ENCODE assay signal across 8 cellular contexts in genomic region chr16:50548659-50549560, GRCh38. TPM values are rescaled to one million over a fixed set of nuclear protein-coding genes. Genes with fewer than 3 reads are reported as not detected.
A peak's percentile ranks its signal among the peaks of the same experiment; 100 is the strongest.
DNase-seq lines count a peak whose midpoint lies in the region; ATAC-seq, FAIRE-seq and TF ChIP-seq lines count a peak whose summit lies in the region.

No MANE protein-coding gene starts in this region.

- no peak for TF ChIP-seq EP300 in A549 (IDR thresholded peaks at IDR 0.05)
- TF ChIP-seq EP300 in gastroesophageal sphincter (IDR thresholded peaks at IDR 0.05), result no peak

- H3K9me3 ChIP-seq in A549 (no peaks in the 10 kb centered on the region), gastroesophageal sphincter (no peaks in the 10 kb centered on the region)

- peak overlapping the region; percentile 7 for H3K9ac ChIP-seq in rectal smooth muscle tissue (ENCODE audit: low read length)

- DNase-seq in A549 (ENCODE audit: low read depth in 1 of 2, low spot score in 1 of 2) (peak in 1 of 2 experiments; percentile 34), GM19238 (ENCODE audit: insufficient read length, low spot score) (peak; percentile 38), NCI-H446 treated with DMSO at 0.1 percent for 48 hours (lab: John Stamatoyannopoulos, UW) (no peak), occipital lobe (lab: John Stamatoyannopoulos, UW) (no peak)
- DNase-seq in activated CD4-positive, alpha-beta T cell treated with anti-CD3 and anti-CD28 coated beads for 48 hours, result peak; percentile 54

- 53% methylated on average over 49 of the region's 80 CpGs for WGBS in A549 (ENCODE audit: missing lambda C conversion rate)
- 0 to 4% methylated on average over 10 to 15 of the region's 80 CpGs for WGBS in gastroesophageal sphincter (ENCODE audit: low coverage in 1 of 2), 2 donors

- CTCF ChIA-PET in A549 (lab: Yijun Ruan, JAX), result interaction anchor here (1.0 to 1.7 kb wide), 4 partner anchors 12 to 258 kb away, joined by 3 to 4 read pairs (median 4); no protein-coding TSS in a partner anchor

- H3K4me1 ChIP-seq in A549, result peaks cover 4% of the 10 kb centered on the region; the same call in 1 of the 3 replicates
- peaks cover 0 to 65% (median 3%) of the 10 kb centered on the region in 3 donors for H3K4me1 ChIP-seq in gastroesophageal sphincter
- H3K4me1 ChIP-seq in rectal smooth muscle tissue (ENCODE audit: control insufficient read depth, insufficient read depth, low read length), result no peaks in the 10 kb centered on the region

- no peak for FAIRE-seq in A549 (lab: Jason Lieb, UNC)

- POLR2A ChIA-PET in A549 (lab: Yijun Ruan, JAX), result no interaction called here

- no peaks in the 10 kb centered on the region for H3K27me3 ChIP-seq in gastroesophageal sphincter
- H3K27me3 ChIP-seq in rectal smooth muscle tissue (ENCODE audit: control insufficient read depth, insufficient read depth, low read length), result no peaks in the 10 kb centered on the region

- TF ChIP-seq POLR2A in A549 (IDR thresholded peaks at IDR 0.05; ENCODE audit: low read length), result no peak
- TF ChIP-seq POLR2A in gastroesophageal sphincter (IDR thresholded peaks at IDR 0.05), result no peak

- ATAC-seq in A549 (peak; percentile 67 to 72), HG03280 (IDR thresholded peaks at IDR 0.05; ENCODE audit: unreplicated experiment) (peak; percentile 45), gastroesophageal sphincter (peak; percentile 40)

- no peak for TF ChIP-seq RAD21 in A549 (conservative IDR thresholded peaks at IDR 0.05 in 1 of 2, IDR thresholded peaks at IDR 0.05 in 1 of 2)

- peak overlapping the region; percentile 36 to 82; a peak in 4 of 6 replicates for H3K27ac ChIP-seq in A549
- H3K27ac ChIP-seq in gastroesophageal sphincter, result peak overlapping the region; percentile 65 to 92 (median 88)
- peak overlapping the region; percentile 60 for H3K27ac ChIP-seq in rectal smooth muscle tissue (ENCODE audit: low read depth, low read length)

- H3K4me2 ChIP-seq in A549, result peak overlapping the region; percentile 98

- H3K4me3 ChIP-seq in A549 (peak overlapping the region; percentile 57), gastroesophageal sphincter (peak overlapping the region; percentile 85 to 86), rectal smooth muscle tissue (ENCODE audit: low read length) (peak overlapping the region; percentile 61)

- TF ChIP-seq CTCF in A549 (IDR thresholded peaks at IDR 0.05) (no peak), gastroesophageal sphincter (IDR thresholded peaks at IDR 0.05) (no peak)

- H3K36me3 ChIP-seq in gastroesophageal sphincter (no peaks in the 10 kb centered on the region), rectal smooth muscle tissue (ENCODE audit: control insufficient read depth, insufficient read depth, low read length) (no peaks in the 10 kb centered on the region)

TF ChIP-seq in A549, 52 proteins besides CTCF, POLR2A, EP300 and RAD21:
- TF ChIP-seq ESRRA (IDR thresholded peaks at IDR 0.05; ENCODE audit: borderline replicate concordance, low read length) (no peak), KDM1A (IDR thresholded peaks at IDR 0.05; ENCODE audit: low read depth) (no peak), PHF8 (IDR thresholded peaks at IDR 0.05; ENCODE audit: borderline replicate concordance, low read depth) (no peak), TP53 (CRISPR knock-in tag; IDR thresholded peaks at IDR 0.05) (no peak), ZFP36 (IDR thresholded peaks at IDR 0.05; ENCODE audit: borderline replicate concordance, partially characterized antibody) (no peak), ZC3H11A (IDR thresholded peaks at IDR 0.05) (no peak), HOXB13 (CRISPR knock-in tag; IDR thresholded peaks at IDR 0.05; ENCODE audit: low read depth) (no peak), RCOR1 (IDR thresholded peaks at IDR 0.05; ENCODE audit: low read depth, low read length) (no peak), JUNB (IDR thresholded peaks at IDR 0.05) (no peak), FOSL2 (IDR thresholded peaks at IDR 0.05) (no peak), FOSL2 (CRISPR knock-in tag; IDR thresholded peaks at IDR 0.05) (no peak), MAFK (IDR thresholded peaks at IDR 0.05; ENCODE audit: partially characterized antibody) (no peak), BHLHE40 (IDR thresholded peaks at IDR 0.05; ENCODE audit: low read depth, low read length) (no peak)
- TF ChIP-seq, protein P1, sequence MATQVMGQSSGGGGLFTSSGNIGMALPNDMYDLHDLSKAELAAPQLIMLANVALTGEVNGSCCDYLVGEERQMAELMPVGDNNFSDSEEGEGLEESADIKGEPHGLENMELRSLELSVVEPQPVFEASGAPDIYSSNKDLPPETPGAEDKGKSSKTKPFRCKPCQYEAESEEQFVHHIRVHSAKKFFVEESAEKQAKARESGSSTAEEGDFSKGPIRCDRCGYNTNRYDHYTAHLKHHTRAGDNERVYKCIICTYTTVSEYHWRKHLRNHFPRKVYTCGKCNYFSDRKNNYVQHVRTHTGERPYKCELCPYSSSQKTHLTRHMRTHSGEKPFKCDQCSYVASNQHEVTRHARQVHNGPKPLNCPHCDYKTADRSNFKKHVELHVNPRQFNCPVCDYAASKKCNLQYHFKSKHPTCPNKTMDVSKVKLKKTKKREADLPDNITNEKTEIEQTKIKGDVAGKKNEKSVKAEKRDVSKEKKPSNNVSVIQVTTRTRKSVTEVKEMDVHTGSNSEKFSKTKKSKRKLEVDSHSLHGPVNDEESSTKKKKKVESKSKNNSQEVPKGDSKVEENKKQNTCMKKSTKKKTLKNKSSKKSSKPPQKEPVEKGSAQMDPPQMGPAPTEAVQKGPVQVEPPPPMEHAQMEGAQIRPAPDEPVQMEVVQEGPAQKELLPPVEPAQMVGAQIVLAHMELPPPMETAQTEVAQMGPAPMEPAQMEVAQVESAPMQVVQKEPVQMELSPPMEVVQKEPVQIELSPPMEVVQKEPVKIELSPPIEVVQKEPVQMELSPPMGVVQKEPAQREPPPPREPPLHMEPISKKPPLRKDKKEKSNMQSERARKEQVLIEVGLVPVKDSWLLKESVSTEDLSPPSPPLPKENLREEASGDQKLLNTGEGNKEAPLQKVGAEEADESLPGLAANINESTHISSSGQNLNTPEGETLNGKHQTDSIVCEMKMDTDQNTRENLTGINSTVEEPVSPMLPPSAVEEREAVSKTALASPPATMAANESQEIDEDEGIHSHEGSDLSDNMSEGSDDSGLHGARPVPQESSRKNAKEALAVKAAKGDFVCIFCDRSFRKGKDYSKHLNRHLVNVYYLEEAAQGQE (IDR thresholded peaks at IDR 0.05), result no peak
- TF ChIP-seq, protein P2, sequence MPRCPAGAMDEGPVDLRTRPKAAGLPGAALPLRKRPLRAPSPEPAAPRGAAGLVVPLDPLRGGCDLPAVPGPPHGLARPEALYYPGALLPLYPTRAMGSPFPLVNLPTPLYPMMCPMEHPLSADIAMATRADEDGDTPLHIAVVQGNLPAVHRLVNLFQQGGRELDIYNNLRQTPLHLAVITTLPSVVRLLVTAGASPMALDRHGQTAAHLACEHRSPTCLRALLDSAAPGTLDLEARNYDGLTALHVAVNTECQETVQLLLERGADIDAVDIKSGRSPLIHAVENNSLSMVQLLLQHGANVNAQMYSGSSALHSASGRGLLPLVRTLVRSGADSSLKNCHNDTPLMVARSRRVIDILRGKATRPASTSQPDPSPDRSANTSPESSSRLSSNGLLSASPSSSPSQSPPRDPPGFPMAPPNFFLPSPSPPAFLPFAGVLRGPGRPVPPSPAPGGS (IDR thresholded peaks at IDR 0.05), result no peak
- TF ChIP-seq, protein P3, sequence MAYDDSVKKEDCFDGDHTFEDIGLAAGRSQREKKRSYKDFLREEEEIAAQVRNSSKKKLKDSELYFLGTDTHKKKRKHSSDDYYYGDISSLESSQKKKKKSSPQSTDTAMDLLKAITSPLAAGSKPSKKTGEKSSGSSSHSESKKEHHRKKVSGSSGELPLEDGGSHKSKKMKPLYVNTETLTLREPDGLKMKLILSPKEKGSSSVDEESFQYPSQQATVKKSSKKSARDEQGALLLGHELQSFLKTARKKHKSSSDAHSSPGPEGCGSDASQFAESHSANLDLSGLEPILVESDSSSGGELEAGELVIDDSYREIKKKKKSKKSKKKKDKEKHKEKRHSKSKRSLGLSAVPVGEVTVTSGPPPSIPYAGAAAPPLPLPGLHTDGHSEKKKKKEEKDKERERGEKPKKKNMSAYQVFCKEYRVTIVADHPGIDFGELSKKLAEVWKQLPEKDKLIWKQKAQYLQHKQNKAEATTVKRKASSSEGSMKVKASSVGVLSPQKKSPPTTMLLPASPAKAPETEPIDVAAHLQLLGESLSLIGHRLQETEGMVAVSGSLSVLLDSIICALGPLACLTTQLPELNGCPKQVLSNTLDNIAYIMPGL (CRISPR knock-in tag; IDR thresholded peaks at IDR 0.05; ENCODE audit: borderline replicate concordance), result no peak
TF ChIP-seq in A549: peak in this region for 0.

RNA-seq across cellular contexts. Expression of gene NKD1, which starts 0.7 kb away (rescaled TPM):
- 0.10 and 0.17 TPM in 2 replicates for polyA plus RNA-seq in A549 (2011; rRNA removed)
- polyA plus RNA-seq in A549 (2012; cell fraction: cytosol; rRNA removed), result 0.08 and 0.10 TPM in 2 replicates
- 0.34 and 0.47 TPM in 2 replicates for polyA plus RNA-seq in A549 (2012; cell fraction: nucleus; rRNA removed)
- polyA plus RNA-seq in A549 (2017; fragmentation: RNase III; extraction: RNeasy Plus Mini Kit Qiagen cat#74134 plus additional on column Dnase treatment), result 0.15 to 0.22 TPM (median 0.19 TPM) in 3 replicates
- polyA minus RNA-seq in A549 (2011; rRNA and poly(A)+ RNA removed), result 0.15 and 0.21 TPM in 2 replicates
- total RNA-seq in gastroesophageal sphincter, result 10 to 100 TPM; 27.7 to 69.2 (median 48.7) TPM
- total RNA-seq in occipital lobe, result 2.2 TPM

Comparison
In these comparisons a context has a peak if more than half of its experiments do, and no peak if none do; other contexts are left out.
1. DNase-seq: peak in GM19238 (single experiment) and activated CD4-positive, alpha-beta T cell treated with anti-CD3 and anti-CD28 coated beads for 48 hours (single experiment); none in NCI-H446 treated with DMSO at 0.1 percent for 48 hours (single experiment) and occipital lobe (single experiment).
2. Peak in every context shown above with its lines, with median percentiles within 50 percentile points of each other: ATAC-seq, H3K27ac ChIP-seq and H3K4me3 ChIP-seq.